14 cellular contexts compared by ENCODE assay signal in genomic region chr21:14900058-14900457, GRCh38.
DNase-seq lines count a peak whose midpoint lies in the region; ATAC-seq and TF ChIP-seq lines count a peak whose summit lies in the region.
"Had no signal": no experiment of that assay in that cellular context is flagged by ENCODE, and none has a peak within 500 bp of the region (broad histone marks: within the 10 kb centered on the region; RNA-seq: fewer than 3 reads in every experiment).

No MANE protein-coding gene starts in this region.

- H4K8ac ChIP-seq in mesenchymal stem cell (ENCODE audit: low read length), result no peak overlapping the region

- no peak overlapping the region for H4K91ac ChIP-seq in mesenchymal stem cell (ENCODE audit: low read length)

- no peak overlapping the region for H3K27ac ChIP-seq in mammary epithelial cell (ENCODE audit: insufficient read depth, low read depth, low read length)
- peak overlapping the region; percentile 25 for H3K27ac ChIP-seq in mesenchymal stem cell (ENCODE audit: low read length, poor library complexity, severe bottlenecking)
- H3K27ac ChIP-seq: BLaER1 treated with 17β-estradiol and CSF1 and Interleukin-3, amounts not matched to agents 10 nM and 100 nM; gastroesophageal sphincter; HL-60 had no signal

- no peak overlapping the region for H3K9ac ChIP-seq in mammary epithelial cell (ENCODE audit: insufficient read depth, low read length)
- peak overlapping the region; percentile 53 for H3K9ac ChIP-seq in mesenchymal stem cell (ENCODE audit: low read length)
- H3K9ac ChIP-seq: BLaER1 treated with 17β-estradiol and CSF1 and Interleukin-3, amounts not matched to agents 10 nM and 100 nM had no signal

- peak overlapping the region; percentile 25 for H3K4me2 ChIP-seq in mammary epithelial cell (ENCODE audit: insufficient read depth, low read depth, low read length)
- H3K4me2 ChIP-seq in mesenchymal stem cell (ENCODE audit: low read length, poor library complexity, severe bottlenecking), result no peak overlapping the region
- H3K4me2 ChIP-seq: BLaER1 treated with 17β-estradiol and CSF1 and Interleukin-3, amounts not matched to agents 10 nM and 100 nM had no signal

- H3K79me2 ChIP-seq in mammary epithelial cell (ENCODE audit: insufficient read depth, low read length), result no peaks in the 10 kb centered on the region

- H2AFZ ChIP-seq in mammary epithelial cell (ENCODE audit: low read depth, low read length) (peak overlapping the region; percentile 34), mesenchymal stem cell (ENCODE audit: low read depth, low read length) (no peak overlapping the region)

- H3K18ac ChIP-seq in mesenchymal stem cell (ENCODE audit: low read depth in 1 of 2, low read length in 2 of 2), result no peak overlapping the region

- no peak for ATAC-seq in HG03469 (IDR thresholded peaks at IDR 0.05; ENCODE audit: unreplicated experiment)
- ATAC-seq: gastroesophageal sphincter had no signal

- H3K4me1 ChIP-seq in mammary epithelial cell (ENCODE audit: insufficient read depth, low read length), result peaks cover 24% of the 10 kb centered on the region
- H3K4me1 ChIP-seq in mesenchymal stem cell (ENCODE audit: control insufficient read depth, insufficient read depth, low read depth, low read length), result peaks cover 4% of the 10 kb centered on the region
- H3K4me1 ChIP-seq: gastroesophageal sphincter had no signal

- H2BK120ac ChIP-seq in mesenchymal stem cell (ENCODE audit: low read depth, low read length), result no peak overlapping the region

- CTCF ChIA-PET in mammary epithelial cell (lab: Charles Lee; ENCODE audit: low non-redundant PET), result no interaction called here

- no peaks in the 10 kb centered on the region for H3K9me3 ChIP-seq in mammary epithelial cell (replicated peaks; ENCODE audit: insufficient read depth, low read length)
- H3K9me3 ChIP-seq in mesenchymal stem cell (ENCODE audit: control insufficient read depth, low read length), result no peaks in the 10 kb centered on the region
- H3K9me3 ChIP-seq: BLaER1 treated with 17β-estradiol and CSF1 and Interleukin-3, amounts not matched to agents 10 nM and 100 nM; gastroesophageal sphincter had no signal

- no peak overlapping the region for H3K23ac ChIP-seq in mesenchymal stem cell (ENCODE audit: low read length in 2 of 2)

- intact Hi-C loops in mammary epithelial cell (cut with micrococcal nuclease), result no loop called here

- no peaks in the 10 kb centered on the region for H3K27me3 ChIP-seq in mammary epithelial cell (ENCODE audit: insufficient read depth, low read length)
- no peaks in the 10 kb centered on the region for H3K27me3 ChIP-seq in mesenchymal stem cell (ENCODE audit: control insufficient read depth in 1 of 2, insufficient read depth in 1 of 2, low read length in 2 of 2)
- H3K27me3 ChIP-seq: BLaER1 treated with 17β-estradiol and CSF1 and Interleukin-3, amounts not matched to agents 10 nM and 100 nM; gastroesophageal sphincter had no signal

- no peak overlapping the region for H2AK5ac ChIP-seq in mesenchymal stem cell (ENCODE audit: low read length, severe bottlenecking)

- H3K14ac ChIP-seq in mesenchymal stem cell (ENCODE audit: low read length in 2 of 2), result no peak overlapping the region

- dilution Hi-C loops in mammary epithelial cell (cut with HindIII; ENCODE audit: low sequenced_read_pairs), result no loop called here

- H3K36me3 ChIP-seq in mammary epithelial cell (ENCODE audit: insufficient read depth, low read length), result no peaks in the 10 kb centered on the region
- no peaks in the 10 kb centered on the region for H3K36me3 ChIP-seq in mesenchymal stem cell (ENCODE audit: control insufficient read depth in 1 of 2, insufficient read depth in 2 of 2, low read depth in 1 of 2, low read length in 2 of 2)
- H3K36me3 ChIP-seq: BLaER1 treated with 17β-estradiol and CSF1 and Interleukin-3, amounts not matched to agents 10 nM and 100 nM; gastroesophageal sphincter had no signal

- no peaks in the 10 kb centered on the region for H4K20me1 ChIP-seq in mammary epithelial cell (ENCODE audit: insufficient read depth, low read length)
- H4K20me1 ChIP-seq: BLaER1 treated with 17β-estradiol and CSF1 and Interleukin-3, amounts not matched to agents 10 nM and 100 nM had no signal

- TF ChIP-seq CTCF in mammary epithelial cell (conservative IDR thresholded peaks at IDR 0.05 in 1 of 2, IDR thresholded peaks at IDR 0.05 in 1 of 2; ENCODE audit: extremely low read depth in 1 of 2, insufficient read depth in 1 of 2, low read depth in 1 of 2, low read length in 2 of 2), result no peak

- in situ Hi-C loops in Caki2 (cut with HindIII; ENCODE audit: low pct_unique_long_range_greater_than_20kb, low sequenced_read_pairs), result no loop called here
- in situ Hi-C loops in mammary epithelial cell (cut with MboI; ENCODE audit: low sequenced_read_pairs in 2 of 2), result no loop called here

- no peak overlapping the region for H2BK5ac ChIP-seq in mesenchymal stem cell (ENCODE audit: low read depth, low read length, poor library complexity, severe bottlenecking)

- BruUV-seq in mammary epithelial cell (replicated peaks; lab: Mats Ljungman, UMichigan), result no TSS peak

- no peak overlapping the region for H3K4ac ChIP-seq in mesenchymal stem cell (ENCODE audit: low read depth in 1 of 2, low read length in 2 of 2)

- no peak overlapping the region for H2BK15ac ChIP-seq in mesenchymal stem cell (ENCODE audit: low read depth, poor library complexity, severe bottlenecking)

- H3K79me1 ChIP-seq in mesenchymal stem cell (replicated peaks; ENCODE audit: low read length, poor library complexity, severe bottlenecking), result no peaks in the 10 kb centered on the region

- no peak overlapping the region for H3K4me3 ChIP-seq in mammary epithelial cell (replicated peaks in 1 of 3; ENCODE audit: insufficient read depth in 1 of 3, low read depth in 2 of 3, low read length in 3 of 3)
- peak overlapping the region in 1 of 2 experiments; percentile 57 for H3K4me3 ChIP-seq in mesenchymal stem cell (ENCODE audit: insufficient read depth in 1 of 2, low read depth in 1 of 2, low read length in 2 of 2)
- H3K4me3 ChIP-seq: BLaER1 treated with 17β-estradiol and CSF1 and Interleukin-3, amounts not matched to agents 10 nM and 100 nM; gastroesophageal sphincter had no signal

- DNase-seq in Caki2 (ENCODE audit: low read depth), result peak; percentile 85
- peak; percentile 56 for DNase-seq in HS-5 (ENCODE audit: low read depth)
- peak; percentile 74 for DNase-seq in mammary epithelial cell
- DNase-seq in mesenchymal stem cell, result no peak
- no peak for DNase-seq in RPMI8226
- no peak for DNase-seq in activated naive CD4-positive, alpha-beta T cell treated with Interleukin-2 at 50 U/mL for 16 hours
- DNase-seq in dermis blood vessel endothelial cell, result no peak
- DNase-seq: activated CD4-positive, CD25-positive, alpha-beta regulatory T cell; activated T-cell treated with anti-CD3 and anti-CD28 coated beads for 4 hours; NCI-H2107 had no signal

- no peak overlapping the region for H2BK12ac ChIP-seq in mesenchymal stem cell (ENCODE audit: low read length in 2 of 2)

Comparison
In these comparisons a context has a peak if more than half of its experiments do, and no peak if none do; other contexts are left out.
1. DNase-seq: peak in Caki2 (single experiment), HS-5 (single experiment) and mammary epithelial cell (single experiment); none in mesenchymal stem cell (single experiment), RPMI8226 (single experiment), activated naive CD4-positive, alpha-beta T cell treated with Interleukin-2 at 50 U/mL for 16 hours (single experiment) and dermis blood vessel endothelial cell (single experiment).